In the genomic region with DNA sequence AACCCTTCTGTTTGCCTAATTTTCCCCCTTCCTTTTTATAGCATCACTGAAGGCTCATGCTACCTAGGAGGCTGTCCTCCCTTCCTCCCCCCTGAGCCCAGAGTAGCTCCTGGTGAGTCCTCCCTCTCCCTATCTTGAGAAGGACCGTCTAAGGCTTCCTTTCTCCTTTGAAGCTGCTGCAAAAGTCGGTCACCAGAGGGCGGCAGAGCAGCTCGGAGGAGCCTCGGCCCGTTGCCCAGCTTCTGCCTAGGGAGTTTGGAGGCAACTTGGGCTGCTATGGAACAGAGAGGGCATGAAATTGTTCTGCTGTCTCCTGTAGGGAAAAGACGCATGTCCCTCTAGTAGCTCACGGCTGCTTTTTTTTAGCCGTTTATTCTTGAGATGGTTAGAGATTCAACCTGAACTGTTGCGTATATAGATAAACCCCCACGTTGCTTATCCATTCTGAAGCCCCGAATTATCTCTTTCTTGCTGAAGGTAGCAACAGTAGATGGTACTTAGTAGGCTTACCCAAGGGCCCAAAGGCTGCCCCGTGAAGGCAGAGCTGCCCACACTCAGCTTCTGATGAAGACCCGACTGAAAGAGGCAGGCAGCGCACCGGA, we compare ENCODE assay signal across 8 cellular contexts. TPM values are rescaled to one million over a fixed set of nuclear protein-coding genes. Genes with fewer than 3 reads are reported as not detected.
DNase-seq lines count a peak whose midpoint lies in the region; ATAC-seq and FAIRE-seq lines count a peak whose summit lies in the region.

No MANE protein-coding gene starts in this region.

- no peak for ATAC-seq in GM18511 (IDR thresholded peaks at IDR 0.05; ENCODE audit: unreplicated experiment)

- DNase-seq in AG08395 (ENCODE audit: low spot score) (peak; percentile 85), GM19239 (ENCODE audit: insufficient read length, low spot score) (peak; percentile 79), NCI-H460 (ENCODE audit: extremely low read depth, low read depth) (peak; percentile 74), lung microvascular endothelial cell (ENCODE audit: low read depth in 2 of 2) (peak; percentile 50 to 79)
- DNase-seq in activated CD4-positive, alpha-beta T cell treated with anti-CD3 and anti-CD28 coated beads, Interleukin-2, amount 50 U/mL, for 48 hours = peak; percentile 67 to 72
- peak; percentile 46 for DNase-seq in effector CD4-positive, alpha-beta T cell
- peak; percentile 21 to 35 for DNase-seq in stimulated activated CD8-positive, alpha-beta memory T cell treated with anti-CD3 and anti-CD28 coated beads, Interleukin-4, amount 100 ng/mL, for 1 hour (ENCODE audit: low read depth in 2 of 2, low spot score in 1 of 2)

- FAIRE-seq in GM19239 (lab: Jason Lieb, UNC) = peak; percentile 79

RNA-seq across cellular contexts. Expression of a gene that starts 5.7 kb away (rescaled TPM):
- total RNA-seq in NCI-H460 (2014; rRNA removed; shearing (Covaris generic)) = 3.3 and 7.6 TPM in 2 replicates
- 9.2 and 13.9 TPM in 2 replicates for polyA plus RNA-seq in NCI-H460 (2014; cell fraction: nucleus; rRNA removed)
- total RNA-seq in lung microvascular endothelial cell = 0.20 and 0.22 TPM in 2 replicates

RNA-seq across cellular contexts. Expression of a gene that starts 40.3 kb away (rescaled TPM):
- 15.1 and 20.0 TPM in 2 replicates for total RNA-seq in NCI-H460 (2014; rRNA removed; shearing (Covaris generic))
- 15.3 and 18.9 TPM in 2 replicates for polyA plus RNA-seq in NCI-H460 (2014; cell fraction: nucleus; rRNA removed)
- 10.2 and 15.5 TPM in 2 replicates for total RNA-seq in lung microvascular endothelial cell

RNA-seq across cellular contexts. Expression of a gene that starts 56.2 kb away (rescaled TPM):
- total RNA-seq in NCI-H460 (2014; rRNA removed; shearing (Covaris generic)) = 28.1 and 32.1 TPM in 2 replicates
- 19.5 and 24.5 TPM in 2 replicates for polyA plus RNA-seq in NCI-H460 (2014; cell fraction: nucleus; rRNA removed)
- total RNA-seq in lung microvascular endothelial cell = 29.0 and 31.0 TPM in 2 replicates

Comparison
In these comparisons a context has a peak if more than half of its experiments do, and no peak if none do; other contexts are left out.
1. DNase-seq: peak in every context shown above with its lines; median percentile 85 in AG08395; 79 in GM19239; 74 in NCI-H460; 70 in activated CD4-positive, alpha-beta T cell treated with anti-CD3 and anti-CD28 coated beads, Interleukin-2, amount 50 U/mL, for 48 hours; 64 in lung microvascular endothelial cell; 46 in effector CD4-positive, alpha-beta T cell; 28 in stimulated activated CD8-positive, alpha-beta memory T cell treated with anti-CD3 and anti-CD28 coated beads, Interleukin-4, amount 100 ng/mL, for 1 hour.